8 cellular contexts compared by ENCODE assay signal in the genomic region with DNA sequence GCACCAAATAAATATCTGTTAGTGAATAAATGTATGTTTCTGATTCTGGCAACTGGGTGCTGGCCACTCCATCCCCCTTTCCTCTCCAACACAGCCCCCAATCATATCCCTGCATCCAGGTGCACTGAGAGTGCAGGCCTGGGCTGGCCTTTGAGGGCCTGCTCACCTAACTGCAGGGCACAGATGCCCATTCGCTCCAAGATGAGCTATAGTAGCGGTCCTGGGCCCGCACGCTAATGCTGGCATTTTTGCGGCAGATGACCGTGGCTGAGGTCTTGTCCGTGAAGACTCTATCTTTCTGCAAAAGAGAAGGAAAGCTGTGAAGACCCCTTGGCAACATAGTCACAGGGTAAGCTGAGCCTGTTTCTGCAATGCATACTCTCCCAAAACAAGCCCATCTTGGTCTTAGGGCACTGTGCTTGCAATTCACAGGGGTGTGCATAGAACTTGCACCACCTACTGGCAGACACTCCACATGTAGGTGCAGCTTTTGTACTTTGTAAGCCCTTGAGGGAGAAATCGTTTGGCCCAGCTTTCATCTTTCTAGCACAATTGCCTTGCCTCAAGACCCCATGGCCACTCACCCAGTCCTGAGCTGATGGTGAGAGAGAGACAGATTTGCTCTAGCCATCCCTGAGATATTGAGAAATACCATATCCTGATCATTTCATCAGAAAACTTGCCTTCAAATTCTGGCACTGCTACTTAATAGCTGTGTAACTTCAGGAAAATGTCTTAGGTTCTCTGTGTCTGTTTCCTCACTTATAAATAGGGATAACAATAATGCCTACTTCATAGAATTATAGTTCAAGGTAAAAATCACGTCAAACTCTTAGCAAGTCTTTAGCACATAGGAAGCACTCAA. TPM values are rescaled to one million over a fixed set of nuclear protein-coding genes. Genes with fewer than 3 reads are reported as not detected.
DNase-seq lines count a peak whose midpoint lies in the region; ATAC-seq and TF ChIP-seq lines count a peak whose summit lies in the region.

No MANE protein-coding gene starts in this region.

- no peak overlapping the region for H3K4me3 Mint-ChIP-seq in activated CD4-positive, alpha-beta T cell treated with anti-CD3 and anti-CD28 coated beads, Interleukin-2, amount 10 ng/mL, durations not matched to agents 24 days and 14 days

- no peaks in the 10 kb centered on the region for H3K4me1 Mint-ChIP-seq in activated CD4-positive, alpha-beta T cell treated with anti-CD3 and anti-CD28 coated beads, Interleukin-2, amount 10 ng/mL, durations not matched to agents 24 days and 14 days

- H3K4me3 ChIP-seq in NB4 (ENCODE audit: low read depth, low read length) (no peak overlapping the region), fibroblast of the aortic adventitia (ENCODE audit: low read depth, low read length) (no peak overlapping the region)

- intact Hi-C loops in activated CD4-positive, alpha-beta T cell treated with anti-CD3 and anti-CD28 coated beads, Interleukin-2, amount 10 ng/mL, durations not matched to agents 24 days and 14 days (cut with micrococcal nuclease): loop anchor here (1.0 to 5.0 kb wide), 2 partner anchors 109 to 160 kb away; a partner anchor contains a TSS

- ATAC-seq in GM18511 (IDR thresholded peaks at IDR 0.05; ENCODE audit: unreplicated experiment) (peak; percentile 69), GM18519 (IDR thresholded peaks at IDR 0.05; ENCODE audit: low FRiP score, unreplicated experiment) (no peak)

- H3K27ac Mint-ChIP-seq in activated CD4-positive, alpha-beta T cell treated with anti-CD3 and anti-CD28 coated beads, Interleukin-2, amount 10 ng/mL, durations not matched to agents 24 days and 14 days: no peak overlapping the region

- no peaks in the 10 kb centered on the region for H3K36me3 Mint-ChIP-seq in activated CD4-positive, alpha-beta T cell treated with anti-CD3 and anti-CD28 coated beads, Interleukin-2, amount 10 ng/mL, durations not matched to agents 24 days and 14 days (ENCODE audit: low read depth)

- peak; percentile 78 for TF ChIP-seq CTCF in NB4 (IDR thresholded peaks at IDR 0.05; ENCODE audit: low read depth, low read length)
- TF ChIP-seq CTCF in fibroblast of the aortic adventitia (IDR thresholded peaks at IDR 0.05; ENCODE audit: insufficient read depth, low read length): peak; percentile 78

- DNase-seq in CD1c-positive myeloid dendritic cell (ENCODE audit: extremely low spot score): peak; percentile 33
- peak; percentile 73 for DNase-seq in NB4 (ENCODE audit: low read depth)
- peak; percentile 81 for DNase-seq in activated CD4-positive, alpha-beta T cell treated with anti-CD3 and anti-CD28 coated beads, Interleukin-2, amount 10 ng/mL, durations not matched to agents 24 days and 14 days
- DNase-seq in fibroblast of the aortic adventitia (ENCODE audit: low read depth): peak; percentile 73
- DNase-seq in pulmonary artery endothelial cell (ENCODE audit: low read depth, low spot score): peak; percentile 7
- no peak for DNase-seq in inferior parietal cortex (ENCODE audit: extremely low spot score)

- H3K9me3 Mint-ChIP-seq in activated CD4-positive, alpha-beta T cell treated with anti-CD3 and anti-CD28 coated beads, Interleukin-2, amount 10 ng/mL, durations not matched to agents 24 days and 14 days: no peaks in the 10 kb centered on the region

- TF ChIP-seq POLR2A in NB4 (IDR thresholded peaks at IDR 0.05; ENCODE audit: extremely low read depth, insufficient read length): no peak

- peaks cover 34% of the 10 kb centered on the region for H3K27me3 Mint-ChIP-seq in activated CD4-positive, alpha-beta T cell treated with anti-CD3 and anti-CD28 coated beads, Interleukin-2, amount 10 ng/mL, durations not matched to agents 24 days and 14 days

RNA-seq across cellular contexts. Expression of a gene that starts 13.5 kb away (rescaled TPM):
- total RNA-seq in activated CD4-positive, alpha-beta T cell treated with anti-CD3 and anti-CD28 coated beads, Interleukin-2, amount 10 ng/mL, durations not matched to agents 24 days and 14 days: not detected in 2 replicates
- total RNA-seq in fibroblast of the aortic adventitia (ENCODE audit: low replicate concordance) (0.09 TPM in 1 of 2 replicates, not detected in the other), pulmonary artery endothelial cell (not detected in 2 replicates)

RNA-seq across cellular contexts. Expression of a gene that starts 53.7 kb away (rescaled TPM):
- 30.2 and 31.2 TPM in 2 replicates for total RNA-seq in activated CD4-positive, alpha-beta T cell treated with anti-CD3 and anti-CD28 coated beads, Interleukin-2, amount 10 ng/mL, durations not matched to agents 24 days and 14 days
- total RNA-seq in fibroblast of the aortic adventitia (ENCODE audit: low replicate concordance): 36.5 and 82.8 TPM in 2 replicates
- 10.5 and 11.7 TPM in 2 replicates for total RNA-seq in pulmonary artery endothelial cell
